1 cellular context compared by ENCODE assay signal in genomic region chrX:68669094-68669830, GRCh38.
TF ChIP-seq lines count a peak whose summit lies in the region.

No MANE protein-coding gene starts in this region.

TF ChIP-seq in HEK293T, 16 proteins besides CTCF, POLR2A, EP300 and RAD21:
- TF ChIP-seq TARDBP (IDR thresholded peaks at IDR 0.05) (no peak), ELF4 (IDR thresholded peaks at IDR 0.05) (no peak), HDGF (IDR thresholded peaks at IDR 0.05; ENCODE audit: borderline replicate concordance) (no peak), NFRKB (IDR thresholded peaks at IDR 0.05) (no peak), ZNF384 (IDR thresholded peaks at IDR 0.05) (no peak), FOXK2 (IDR thresholded peaks at IDR 0.05) (no peak), CTBP1 (IDR thresholded peaks at IDR 0.05; ENCODE audit: borderline replicate concordance) (no peak), LEF1 (IDR thresholded peaks at IDR 0.05; ENCODE audit: borderline replicate concordance) (no peak), FOXA1 (IDR thresholded peaks at IDR 0.05) (no peak), SP1 (IDR thresholded peaks at IDR 0.05) (no peak), L3MBTL2 (conservative IDR thresholded peaks at IDR 0.05) (no peak), ARNT (IDR thresholded peaks at IDR 0.05) (no peak), SUZ12 (IDR thresholded peaks at IDR 0.05) (no peak), FOXM1 (IDR thresholded peaks at IDR 0.05; ENCODE audit: borderline replicate concordance) (no peak), BHLHE40 (IDR thresholded peaks at IDR 0.05; ENCODE audit: borderline replicate concordance) (no peak)
- TF ChIP-seq, protein P1, sequence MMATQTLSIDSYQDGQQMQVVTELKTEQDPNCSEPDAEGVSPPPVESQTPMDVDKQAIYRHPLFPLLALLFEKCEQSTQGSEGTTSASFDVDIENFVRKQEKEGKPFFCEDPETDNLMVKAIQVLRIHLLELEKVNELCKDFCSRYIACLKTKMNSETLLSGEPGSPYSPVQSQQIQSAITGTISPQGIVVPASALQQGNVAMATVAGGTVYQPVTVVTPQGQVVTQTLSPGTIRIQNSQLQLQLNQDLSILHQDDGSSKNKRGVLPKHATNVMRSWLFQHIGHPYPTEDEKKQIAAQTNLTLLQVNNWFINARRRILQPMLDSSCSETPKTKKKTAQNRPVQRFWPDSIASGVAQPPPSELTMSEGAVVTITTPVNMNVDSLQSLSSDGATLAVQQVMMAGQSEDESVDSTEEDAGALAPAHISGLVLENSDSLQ (IDR thresholded peaks at IDR 0.05) = no peak
